Comparison of ENCODE assay signal across 27 cellular contexts in genomic region chr14:55589171-55589570, GRCh38. TPM values are rescaled to one million over a fixed set of nuclear protein-coding genes. Genes with fewer than 3 reads are reported as not detected.
DNase-seq lines count a peak whose midpoint lies in the region; ATAC-seq and TF ChIP-seq lines count a peak whose summit lies in the region.
"Had no signal": no experiment of that assay in that cellular context is flagged by ENCODE, and none has a peak within 500 bp of the region (broad histone marks: within the 10 kb centered on the region; RNA-seq: fewer than 3 reads in every experiment).

No MANE protein-coding gene starts in this region.

- ATAC-seq in heart left ventricle (peak; percentile 57 to 71 (median 66)), thoracic aorta (ENCODE audit: insufficient number of reproducible peaks, low FRiP score, low read depth) (no peak), HG02852 (IDR thresholded peaks at IDR 0.05; ENCODE audit: unreplicated experiment) (no peak), natural killer cell (no peak)
- ATAC-seq: activated CD8-positive, alpha-beta memory T cell treated with anti-CD3 and anti-CD28 coated beads, Interleukin-2, amount 10 ng/mL, durations not matched to agents 7 days and 5 days had no signal

- H3K4me2 ChIP-seq in mesenchymal stem cell (ENCODE audit: low read length, poor library complexity, severe bottlenecking): no peak overlapping the region

- H3K4me1 ChIP-seq in heart left ventricle (peaks cover 16 to 83% (median 62%) of the 10 kb centered on the region in 12 donors), mesenchymal stem cell (ENCODE audit: control insufficient read depth, insufficient read depth, low read depth, low read length) (peaks cover 2% of the 10 kb centered on the region), thoracic aorta (ENCODE audit: control insufficient read depth in 1 of 2, low read depth in 2 of 2) (peaks cover 33 to 61% of the 10 kb centered on the region in 2 donors)

- H2BK12ac ChIP-seq in mesenchymal stem cell (ENCODE audit: low read length in 2 of 2): no peak overlapping the region

- no peak overlapping the region for H2AK5ac ChIP-seq in mesenchymal stem cell (ENCODE audit: low read length, severe bottlenecking)

- no peak overlapping the region for H2BK15ac ChIP-seq in mesenchymal stem cell (ENCODE audit: low read depth, poor library complexity, severe bottlenecking)

- no peak overlapping the region for H3K4me3 ChIP-seq in heart left ventricle
- no peak overlapping the region for H3K4me3 ChIP-seq in mesenchymal stem cell (ENCODE audit: insufficient read depth in 1 of 2, low read depth in 1 of 2, low read length in 2 of 2)
- H3K4me3 ChIP-seq in thoracic aorta: peak overlapping the region; percentile 31
- H3K4me3 ChIP-seq: cardiac muscle cell, suprapubic skin had no signal

- H4K91ac ChIP-seq in mesenchymal stem cell (ENCODE audit: low read length): no peak overlapping the region

- DNase-seq in heart left ventricle (no peak), cardiac septum (ENCODE audit: low spot score) (no peak), chondrocyte (ENCODE audit: low spot score) (no peak), mesenchymal stem cell (no peak), thoracic aorta (ENCODE audit: low spot score) (no peak), NCI-H1105 (lab: John Stamatoyannopoulos, UW) (no peak), natural killer cell (no peak)
- DNase-seq: activated CD4-positive, alpha-beta T cell treated with anti-CD3 and anti-CD28 coated beads, Interleukin-2, amount 10 ng/mL, durations not matched to agents 7 days and 5 days; activated CD8-positive, alpha-beta memory T cell treated with anti-CD3 and anti-CD28 coated beads, Interleukin-2, amount 10 ng/mL, durations not matched to agents 7 days and 5 days; activated naive CD4-positive, alpha-beta T cell treated with anti-CD3 and anti-CD28 coated beads, Interleukin-2, amount 10 ng/mL, durations not matched to agents 7 days and 5 days; activated T-cell treated with anti-CD3 and anti-CD28 coated beads, Interleukin-2, amount 50 U/mL, for 72 hours; BE2C; dermis blood vessel endothelial cell; GF-D8; GOT3; immature natural killer cell; NCI-H1694; NCI-H2171; nephron progenitor cell; posterior cingulate gyrus; SK-N-SH; stimulated activated CD4-positive, alpha-beta T cell treated with anti-CD3 and anti-CD28 coated beads, Interleukin-2, amount 100 ng/mL, for 48 hours; WERI-Rb-1 had no signal

- intact Hi-C loops in heart left ventricle (cut with DNase I): loop anchor here in 2 of 10 donors (10.0 kb wide), 2 partner anchors 56 to 86 kb away; no protein-coding TSS in a partner anchor
- intact Hi-C loops in cardiac septum (cut with DNase I): loop anchor here (10.0 kb wide), 1 partner anchor 314 kb away; the partner anchor contains the start of gene FBXO34
- intact Hi-C loops in natural killer cell (cut with micrococcal nuclease): no loop called here

- TF ChIP-seq CTCF in heart left ventricle (IDR thresholded peaks at IDR 0.05) (no peak), chondrocyte (IDR thresholded peaks at IDR 0.05) (no peak), thoracic aorta (IDR thresholded peaks at IDR 0.05) (no peak), natural killer cell (IDR thresholded peaks at IDR 0.05) (no peak)

- H3K4me1 Mint-ChIP-seq in chondrocyte (ENCODE audit: low read depth) (peaks cover 69% of the 10 kb centered on the region), natural killer cell (peaks cover 56 to 60% of the 10 kb centered on the region in 2 donors)

- H3K36me3 Mint-ChIP-seq in chondrocyte (ENCODE audit: low read depth) (no peaks in the 10 kb centered on the region), natural killer cell (no peaks in the 10 kb centered on the region)

- TF ChIP-seq POLR2A in heart left ventricle (IDR thresholded peaks at IDR 0.05): no peak

- H3K27ac ChIP-seq in heart left ventricle: peak overlapping the region in 1 of 12 donors; percentile 21
- H3K27ac ChIP-seq in mesenchymal stem cell (ENCODE audit: low read length, poor library complexity, severe bottlenecking): no peak overlapping the region
- peak overlapping the region in 1 of 2 donors; percentile 41 for H3K27ac ChIP-seq in thoracic aorta
- H3K27ac ChIP-seq: cardiac muscle cell, suprapubic skin, WERI-Rb-1 had no signal

- H3K14ac ChIP-seq in mesenchymal stem cell (ENCODE audit: low read length in 2 of 2): no peak overlapping the region

- H3K9me3 Mint-ChIP-seq in chondrocyte (ENCODE audit: low read depth): no peaks in the 10 kb centered on the region
- H3K9me3 Mint-ChIP-seq in natural killer cell: no peaks in the 10 kb centered on the region
- H3K9me3 Mint-ChIP-seq: activated CD4-positive, alpha-beta T cell treated with anti-CD3 and anti-CD28 coated beads, Interleukin-2, amount 10 ng/mL, durations not matched to agents 7 days and 5 days; activated naive CD4-positive, alpha-beta T cell treated with anti-CD3 and anti-CD28 coated beads, Interleukin-2, amount 10 ng/mL, durations not matched to agents 7 days and 5 days; activated T-cell treated with anti-CD3 and anti-CD28 coated beads, Interleukin-2, amount 50 U/mL, for 72 hours; immature natural killer cell; nephron progenitor cell; stimulated activated effector memory CD8-positive, alpha-beta T cell treated with anti-CD3 and anti-CD28 coated beads, Interleukin-12 subunit alpha, Interleukin-12 subunit beta, amount 100 ng/mL, for 72 hours had no signal

- no peak overlapping the region for H3K4ac ChIP-seq in mesenchymal stem cell (ENCODE audit: low read depth in 1 of 2, low read length in 2 of 2)

- H3K27me3 Mint-ChIP-seq in chondrocyte (ENCODE audit: low read depth) (no peaks in the 10 kb centered on the region), natural killer cell (ENCODE audit: low read depth in 2 of 2) (no peaks in the 10 kb centered on the region)
- H3K27me3 Mint-ChIP-seq: activated CD4-positive, alpha-beta T cell treated with anti-CD3 and anti-CD28 coated beads, Interleukin-2, amount 10 ng/mL, durations not matched to agents 7 days and 5 days; activated CD8-positive, alpha-beta memory T cell treated with anti-CD3 and anti-CD28 coated beads, Interleukin-2, amount 10 ng/mL, durations not matched to agents 7 days and 5 days; activated naive CD4-positive, alpha-beta T cell treated with anti-CD3 and anti-CD28 coated beads, Interleukin-2, amount 10 ng/mL, durations not matched to agents 7 days and 5 days had no signal

- H3K27ac Mint-ChIP-seq in chondrocyte (ENCODE audit: unreplicated experiment) (peak overlapping the region; percentile 53), natural killer cell (no peak overlapping the region)
- H3K27ac Mint-ChIP-seq: activated CD4-positive, alpha-beta T cell treated with anti-CD3 and anti-CD28 coated beads, Interleukin-2, amount 10 ng/mL, durations not matched to agents 7 days and 5 days; activated CD8-positive, alpha-beta memory T cell treated with anti-CD3 and anti-CD28 coated beads, Interleukin-2, amount 10 ng/mL, durations not matched to agents 7 days and 5 days; activated naive CD4-positive, alpha-beta T cell treated with anti-CD3 and anti-CD28 coated beads, Interleukin-2, amount 10 ng/mL, durations not matched to agents 7 days and 5 days; activated T-cell treated with anti-CD3 and anti-CD28 coated beads, Interleukin-2, amount 50 U/mL, for 72 hours; immature natural killer cell; nephron progenitor cell; stimulated activated effector memory CD8-positive, alpha-beta T cell treated with anti-CD3 and anti-CD28 coated beads, Interleukin-12 subunit alpha, Interleukin-12 subunit beta, amount 100 ng/mL, for 72 hours had no signal

- H4K8ac ChIP-seq in mesenchymal stem cell (ENCODE audit: low read length): no peak overlapping the region

- no peak overlapping the region for H3K18ac ChIP-seq in mesenchymal stem cell (ENCODE audit: low read depth in 1 of 2, low read length in 2 of 2)

- H2BK120ac ChIP-seq in mesenchymal stem cell (ENCODE audit: low read depth, low read length): no peak overlapping the region

- H3K27me3 ChIP-seq in heart left ventricle (no peaks in the 10 kb centered on the region), mesenchymal stem cell (ENCODE audit: control insufficient read depth in 1 of 2, insufficient read depth in 1 of 2, low read length in 2 of 2) (no peaks in the 10 kb centered on the region), thoracic aorta (replicated peaks; ENCODE audit: insufficient read depth) (no peaks in the 10 kb centered on the region)
- H3K27me3 ChIP-seq: BE2C, cardiac muscle cell, suprapubic skin had no signal

- no peak overlapping the region for H2BK5ac ChIP-seq in mesenchymal stem cell (ENCODE audit: low read depth, low read length, poor library complexity, severe bottlenecking)

- H3K9ac ChIP-seq in mesenchymal stem cell (ENCODE audit: low read length): peak overlapping the region; percentile 33
- H3K9ac ChIP-seq: SK-N-SH had no signal

- H3K36me3 ChIP-seq in heart left ventricle (no peaks in the 10 kb centered on the region), mesenchymal stem cell (ENCODE audit: control insufficient read depth in 1 of 2, insufficient read depth in 2 of 2, low read depth in 1 of 2, low read length in 2 of 2) (peaks cover 0 to 3% of the 10 kb centered on the region in 2 experiments), thoracic aorta (no peaks in the 10 kb centered on the region)
- H3K36me3 ChIP-seq: BE2C, cardiac muscle cell, suprapubic skin, WERI-Rb-1 had no signal

- H3K79me1 ChIP-seq in mesenchymal stem cell (replicated peaks; ENCODE audit: low read length, poor library complexity, severe bottlenecking): no peaks in the 10 kb centered on the region

- no peak overlapping the region for H2AFZ ChIP-seq in mesenchymal stem cell (ENCODE audit: low read depth, low read length)

- no peaks in the 10 kb centered on the region for H3K9me3 ChIP-seq in heart left ventricle
- no peaks in the 10 kb centered on the region for H3K9me3 ChIP-seq in mesenchymal stem cell (ENCODE audit: control insufficient read depth, low read length)
- no peaks in the 10 kb centered on the region for H3K9me3 ChIP-seq in thoracic aorta
- H3K9me3 ChIP-seq: BE2C, SK-N-SH, suprapubic skin had no signal

- H3K4me3 Mint-ChIP-seq in chondrocyte (ENCODE audit: unreplicated experiment) (no peak overlapping the region), natural killer cell (no peak overlapping the region)
- H3K4me3 Mint-ChIP-seq: activated CD4-positive, alpha-beta T cell treated with anti-CD3 and anti-CD28 coated beads, Interleukin-2, amount 10 ng/mL, durations not matched to agents 7 days and 5 days; activated CD8-positive, alpha-beta memory T cell treated with anti-CD3 and anti-CD28 coated beads, Interleukin-2, amount 10 ng/mL, durations not matched to agents 7 days and 5 days; activated naive CD4-positive, alpha-beta T cell treated with anti-CD3 and anti-CD28 coated beads, Interleukin-2, amount 10 ng/mL, durations not matched to agents 7 days and 5 days; activated T-cell treated with anti-CD3 and anti-CD28 coated beads, Interleukin-2, amount 50 U/mL, for 72 hours; immature natural killer cell; nephron progenitor cell; stimulated activated effector memory CD8-positive, alpha-beta T cell treated with anti-CD3 and anti-CD28 coated beads, Interleukin-12 subunit alpha, Interleukin-12 subunit beta, amount 100 ng/mL, for 72 hours had no signal

- no peak overlapping the region for H3K23ac ChIP-seq in mesenchymal stem cell (ENCODE audit: low read length in 2 of 2)

- 69 to 76% (median 72%) methylated on average over 6 of the region's 6 CpGs for WGBS in heart left ventricle, 4 donors
- WGBS in mesenchymal stem cell: 100% methylated on average over 3 of the region's 6 CpGs

RNA-seq across cellular contexts. Expression of gene KTN1, which starts 9.2 kb away (rescaled TPM):
- total RNA-seq in heart left ventricle: 100 to 1,000 TPM; 174 to 340 (median 252) TPM
- 100 to 1,000 TPM; 150 to 249 TPM for polyA plus RNA-seq in heart left ventricle
- total RNA-seq in cardiac septum: 247 TPM
- total RNA-seq in chondrocyte: 129 to 148 TPM (median 137 TPM) in 3 replicates
- polyA plus RNA-seq in mesenchymal stem cell (2013, experiment 1 of 2): 150 TPM
- polyA plus RNA-seq in mesenchymal stem cell (2013, experiment 2 of 2): 176 TPM
- 100 to 1,000 TPM; 122 to 173 TPM for total RNA-seq in thoracic aorta
- 10 to 100 TPM; 63.1 to 96.7 (median 72.8) TPM for total RNA-seq in natural killer cell

Comparison
In these comparisons a context has a peak if more than half of its experiments do, and no peak if none do; other contexts are left out.
1. ATAC-seq: peak in heart left ventricle (4 of 4); none in thoracic aorta (single experiment), HG02852 (single experiment) and natural killer cell (0 of 3).